Comparison of ENCODE assay signal across 12 cellular contexts in genomic region chr2:9288233-9288632, GRCh38.
DNase-seq lines count a peak whose midpoint lies in the region; ATAC-seq and TF ChIP-seq lines count a peak whose summit lies in the region.
"Had no signal": no experiment of that assay in that cellular context is flagged by ENCODE, and none has a peak within 500 bp of the region (broad histone marks: within the 10 kb centered on the region; RNA-seq: fewer than 3 reads in every experiment).

No MANE protein-coding gene starts in this region.

- no peaks in the 10 kb centered on the region for H3K9me3 ChIP-seq in testis

- H3K27me3 ChIP-seq in testis = no peaks in the 10 kb centered on the region

- no peak overlapping the region for H3K4me3 Mint-ChIP-seq in activated T-cell treated with anti-CD3 and anti-CD28 coated beads, Interleukin-2, amount 50 U/mL, for 24 hours
- no peak overlapping the region for H3K4me3 Mint-ChIP-seq in activated naive CD8-positive, alpha-beta T cell treated with anti-CD3 and anti-CD28 coated beads, Interleukin-2, amount 50 U/mL, for 24 hours
- H3K4me3 Mint-ChIP-seq: activated T-cell treated with anti-CD3 and anti-CD28 coated beads, Interleukin-2, amount 50 U/mL, for 72 hours; naive B cell had no signal

- no peak overlapping the region for H3K27ac Mint-ChIP-seq in activated T-cell treated with anti-CD3 and anti-CD28 coated beads, Interleukin-2, amount 50 U/mL, for 24 hours
- H3K27ac Mint-ChIP-seq in activated naive CD8-positive, alpha-beta T cell treated with anti-CD3 and anti-CD28 coated beads, Interleukin-2, amount 50 U/mL, for 24 hours = no peak overlapping the region
- H3K27ac Mint-ChIP-seq: activated T-cell treated with anti-CD3 and anti-CD28 coated beads, Interleukin-2, amount 50 U/mL, for 72 hours; naive B cell had no signal

- H3K4me3 ChIP-seq in testis = no peak overlapping the region

- no peak for ATAC-seq in HG03045 (IDR thresholded peaks at IDR 0.05; ENCODE audit: unreplicated experiment)
- no peak for ATAC-seq in activated naive CD8-positive, alpha-beta T cell treated with anti-CD3 and anti-CD28 coated beads, Interleukin-2, amount 50 U/mL, for 24 hours
- ATAC-seq: activated T-cell treated with anti-CD3 and anti-CD28 coated beads, Interleukin-2, amount 50 U/mL, for 72 hours had no signal

- no peaks in the 10 kb centered on the region for H3K4me1 ChIP-seq in testis

- TF ChIP-seq CTCF in testis (IDR thresholded peaks at IDR 0.05) = no peak

- intact Hi-C loops in testis (cut with DNase I; ENCODE audit: low total_unique reads) = no loop called here

- peaks cover 24% of the 10 kb centered on the region for H3K27me3 Mint-ChIP-seq in activated T-cell treated with anti-CD3 and anti-CD28 coated beads, Interleukin-2, amount 50 U/mL, for 24 hours
- H3K27me3 Mint-ChIP-seq in activated naive CD8-positive, alpha-beta T cell treated with anti-CD3 and anti-CD28 coated beads, Interleukin-2, amount 50 U/mL, for 24 hours = no peaks in the 10 kb centered on the region

- H3K9me3 Mint-ChIP-seq in activated T-cell treated with anti-CD3 and anti-CD28 coated beads, Interleukin-2, amount 50 U/mL, for 24 hours = no peaks in the 10 kb centered on the region
- H3K9me3 Mint-ChIP-seq in activated naive CD8-positive, alpha-beta T cell treated with anti-CD3 and anti-CD28 coated beads, Interleukin-2, amount 50 U/mL, for 24 hours = no peaks in the 10 kb centered on the region
- H3K9me3 Mint-ChIP-seq: activated T-cell treated with anti-CD3 and anti-CD28 coated beads, Interleukin-2, amount 50 U/mL, for 72 hours; naive B cell had no signal

- DNase-seq in AG20443 (ENCODE audit: low spot score) (peak; percentile 84), M059J (ENCODE audit: low read depth) (peak; percentile 94), brain pericyte (ENCODE audit: low read depth, low spot score) (peak; percentile 90), kidney glomerular epithelial cell (lab: John Stamatoyannopoulos, UW) (peak; percentile 72), testis (no peak)
- DNase-seq in activated T-cell treated with anti-CD3 and anti-CD28 coated beads, Interleukin-2, amount 50 U/mL, for 24 hours = no peak
- no peak for DNase-seq in activated naive CD8-positive, alpha-beta T cell treated with anti-CD3 and anti-CD28 coated beads, Interleukin-2, amount 50 U/mL, for 24 hours
- DNase-seq: activated T-cell treated with anti-CD3 and anti-CD28 coated beads, Interleukin-2, amount 50 U/mL, for 72 hours; naive B cell; NCI-H146; stimulated activated CD4-positive, alpha-beta T cell treated with anti-CD3 and anti-CD28 coated beads, Interleukin-12 subunit alpha, Interleukin-12 subunit beta, amount 100 ng/mL, for 4 hours had no signal

- 93 to 94% methylated on average over 6 to 7 of the region's 7 CpGs for WGBS in testis, 2 donors

- no peaks in the 10 kb centered on the region for H3K36me3 ChIP-seq in testis (ENCODE audit: low read depth, missing control alignments)

- H3K27ac ChIP-seq in testis = no peak overlapping the region

- H3K36me3 Mint-ChIP-seq in activated T-cell treated with anti-CD3 and anti-CD28 coated beads, Interleukin-2, amount 50 U/mL, for 24 hours (ENCODE audit: low read depth) = no peaks in the 10 kb centered on the region
- no peaks in the 10 kb centered on the region for H3K36me3 Mint-ChIP-seq in activated naive CD8-positive, alpha-beta T cell treated with anti-CD3 and anti-CD28 coated beads, Interleukin-2, amount 50 U/mL, for 24 hours (ENCODE audit: low read depth)
- H3K36me3 Mint-ChIP-seq: naive B cell had no signal

- no peak for TF ChIP-seq POLR2A in testis (IDR thresholded peaks at IDR 0.05)

- H3K4me1 Mint-ChIP-seq in activated T-cell treated with anti-CD3 and anti-CD28 coated beads, Interleukin-2, amount 50 U/mL, for 24 hours (ENCODE audit: low read depth) = no peaks in the 10 kb centered on the region
- H3K4me1 Mint-ChIP-seq in activated naive CD8-positive, alpha-beta T cell treated with anti-CD3 and anti-CD28 coated beads, Interleukin-2, amount 50 U/mL, for 24 hours = no peaks in the 10 kb centered on the region
- H3K4me1 Mint-ChIP-seq: naive B cell had no signal

Comparison
In these comparisons a context has a peak if more than half of its experiments do, and no peak if none do; other contexts are left out.
1. DNase-seq: peak in AG20443 (single experiment), M059J (single experiment), brain pericyte (single experiment) and kidney glomerular epithelial cell (single experiment); none in testis (single experiment), activated T-cell treated with anti-CD3 and anti-CD28 coated beads, Interleukin-2, amount 50 U/mL, for 24 hours (single experiment) and activated naive CD8-positive, alpha-beta T cell treated with anti-CD3 and anti-CD28 coated beads, Interleukin-2, amount 50 U/mL, for 24 hours (single experiment).